In the genomic region with DNA sequence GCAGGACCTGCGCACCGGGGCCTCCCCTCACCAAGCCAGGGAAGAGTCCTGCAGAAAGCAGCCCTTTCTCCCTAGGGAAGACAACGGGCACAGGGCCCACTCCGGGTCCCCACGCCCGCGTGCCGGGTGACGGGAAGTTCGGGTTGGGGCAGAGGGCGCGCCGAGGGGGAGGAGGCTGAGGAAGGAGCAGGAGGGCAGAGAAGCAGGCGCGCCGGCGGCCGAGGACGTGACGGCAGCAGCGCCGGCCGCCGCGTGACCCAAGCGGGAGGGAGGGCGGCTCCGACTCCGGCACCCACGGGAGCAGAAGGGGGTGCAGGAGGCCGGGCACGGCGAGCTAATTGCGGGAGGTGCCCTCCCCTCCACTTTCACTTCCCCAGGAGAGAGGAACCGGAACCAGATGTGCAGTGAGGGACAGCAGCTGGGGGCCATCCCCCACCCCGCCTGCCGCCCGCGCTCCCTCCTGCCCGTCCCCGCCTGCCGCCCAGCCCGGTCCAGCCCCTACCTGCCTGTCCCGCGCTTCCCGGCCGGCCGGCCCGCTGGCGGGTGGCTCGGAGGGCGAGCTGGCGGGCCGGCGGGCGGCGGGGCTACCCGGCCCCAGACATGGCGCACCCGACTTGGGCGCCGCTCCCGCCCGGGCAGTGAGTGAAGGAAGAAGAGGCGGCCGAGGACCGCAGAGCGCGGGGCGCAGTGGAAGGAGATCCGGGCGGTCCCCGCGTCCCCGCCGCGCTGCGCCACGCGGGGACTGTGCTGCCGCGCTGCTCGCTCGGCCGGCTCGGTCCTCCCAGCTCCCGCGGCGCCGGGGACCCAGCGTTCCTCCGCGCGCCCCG, we compare ENCODE assay signal across 2 cellular contexts.
TF ChIP-seq lines count a peak whose summit lies in the region.

No MANE protein-coding gene starts in this region.

TF ChIP-seq in GM12891, 5 proteins besides CTCF, POLR2A, EP300 and RAD21 (continued from another document):
- TF ChIP-seq POU2F2 (IDR thresholded peaks at IDR 0.05; ENCODE audit: low read depth, low read length) (peak; percentile 86), SPI1 (IDR thresholded peaks at IDR 0.05; ENCODE audit: low read depth, low read length) (peak; percentile 99)

TF ChIP-seq in HCT116, 20 proteins besides CTCF, POLR2A, EP300 and RAD21 (continued from another document):
- TF ChIP-seq SIN3A (IDR thresholded peaks at IDR 0.05; ENCODE audit: low read depth), result peak; percentile 83; the same call in 1 of the 2 replicates
- peak; percentile 16 for TF ChIP-seq TCF7L2 (IDR thresholded peaks at IDR 0.05; ENCODE audit: borderline replicate concordance, extremely low read depth, insufficient read depth, insufficient read length)
- TF ChIP-seq FOSL1 (IDR thresholded peaks at IDR 0.05; ENCODE audit: low read depth), result no peak
- no peak for TF ChIP-seq JUND (IDR thresholded peaks at IDR 0.05)
- TF ChIP-seq ZNF274 (IDR thresholded peaks at IDR 0.05; ENCODE audit: low read depth, low read length), result no peak
- TF ChIP-seq POLR2AphosphoS5 (IDR thresholded peaks at IDR 0.05; ENCODE audit: low read depth, low read length), result peak; percentile 20; the same call in 1 of the 2 replicates
